In genomic region chr1:4215391-4215790, GRCh38 we compare ENCODE assay signal across 26 cellular contexts.
"Had no signal": no experiment of that assay in that cellular context is flagged by ENCODE, and none has a peak within 500 bp of the region (broad histone marks: within the 10 kb centered on the region; RNA-seq: fewer than 3 reads in every experiment).

No MANE protein-coding gene starts in this region.

- H3K9me3 Mint-ChIP-seq: naive thymus-derived CD8-positive, alpha-beta T cell; nephron had no signal

- H3K36me3 ChIP-seq: left ventricle myocardium inferior, pancreas, prostate gland, stomach, thyroid gland, transverse colon, upper lobe of left lung, vagina had no signal

- H3K27ac Mint-ChIP-seq: memory B cell; nephron; stimulated activated naive B cell treated with anti-CD40 and anti-IgM and Interleukin-4, amounts not matched to agents 10 μg/mL and 1 μg/mL and 100 μg/mL, for 72 hours had no signal

- H3K4me1 ChIP-seq: left ventricle myocardium inferior, pancreas, prostate gland, stomach, testis, thyroid gland, transverse colon, upper lobe of left lung, vagina had no signal

- DNase-seq: islet precursor cell; left ventricle myocardium inferior; naive thymus-derived CD8-positive, alpha-beta T cell; pancreas; posterior cingulate gyrus; retina; right cardiac atrium; stimulated activated CD4-positive, alpha-beta T cell treated with anti-CD3 and anti-CD28 coated beads, Interleukin-12 subunit alpha, Interleukin-12 subunit beta, amount 100 ng/mL, for 4 hours; stimulated activated CD4-positive, alpha-beta T cell treated with anti-CD3 and anti-CD28 coated beads, Interleukin-15, amount 100 ng/mL, for 24 hours; stimulated activated CD4-positive, alpha-beta T cell treated with anti-CD3 and anti-CD28 coated beads, Interleukin-2, amount 100 ng/mL, for 24 hours; stimulated activated CD4-positive, alpha-beta T cell treated with anti-CD3 and anti-CD28 coated beads, Interleukin-4, amount 100 ng/mL, for 1 hour; stimulated activated naive B cell treated with anti-CD40 and anti-IgM and Interleukin-4, amounts not matched to agents 10 μg/mL and 1 μg/mL and 100 μg/mL, for 72 hours; stimulated activated naive CD8-positive, alpha-beta T cell treated with anti-CD3 and anti-CD28 coated beads, Interleukin-15, Interleukin-2, amounts not matched to agents 100 U/mL and 50 U/mL, for 24 hours; stomach; testis; thyroid gland; transverse colon; upper lobe of left lung had no signal

- H3K9me3 ChIP-seq: left ventricle myocardium inferior, pancreas, prostate gland, testis, thyroid gland, transverse colon, upper lobe of left lung, vagina had no signal

- H3K4me1 Mint-ChIP-seq: memory B cell; naive thymus-derived CD8-positive, alpha-beta T cell; stimulated activated naive B cell treated with anti-CD40 and anti-IgM and Interleukin-4, amounts not matched to agents 10 μg/mL and 1 μg/mL and 100 μg/mL, for 72 hours had no signal

- H3K4me3 Mint-ChIP-seq: memory B cell; naive thymus-derived CD8-positive, alpha-beta T cell; nephron; neural crest cell; stimulated activated naive B cell treated with anti-CD40 and anti-IgM and Interleukin-4, amounts not matched to agents 10 μg/mL and 1 μg/mL and 100 μg/mL, for 72 hours had no signal

- H3K27me3 ChIP-seq: hepatocyte, pancreas, testis, thyroid gland, transverse colon, upper lobe of left lung, vagina had no signal

- H3K27ac ChIP-seq: hepatocyte, left ventricle myocardium inferior, pancreas, prostate gland, skin epidermis, stomach, testis, thyroid gland, transverse colon, upper lobe of left lung, vagina had no signal

- ATAC-seq: naive thymus-derived CD8-positive, alpha-beta T cell; pancreas; right cardiac atrium; sciatic nerve; stimulated activated naive B cell treated with anti-CD40 and anti-IgM and Interleukin-4, amounts not matched to agents 10 μg/mL and 1 μg/mL and 100 μg/mL, for 72 hours; stimulated activated naive CD8-positive, alpha-beta T cell treated with anti-CD3 and anti-CD28 coated beads, Interleukin-15, Interleukin-2, amounts not matched to agents 100 U/mL and 50 U/mL, for 24 hours had no signal

- H3K4me3 ChIP-seq: hepatocyte, left ventricle myocardium inferior, pancreas, prostate gland, skin epidermis, stomach, testis, thyroid gland, transverse colon, upper lobe of left lung, vagina had no signal
